In genomic region chr5:129745997-129746396, GRCh38 we compare ENCODE assay signal across 9 cellular contexts. TPM values are rescaled to one million over a fixed set of nuclear protein-coding genes. Genes with fewer than 3 reads are reported as not detected.
"Had no signal": no experiment of that assay in that cellular context is flagged by ENCODE, and none has a peak within 500 bp of the region (broad histone marks: within the 10 kb centered on the region; RNA-seq: fewer than 3 reads in every experiment).

No MANE protein-coding gene starts in this region.

- ATAC-seq: GM12878 had no signal

- H3K4me3 ChIP-seq: GM12878 had no signal

- DNase-seq: GDM1, GF-D8 had no signal

- FAIRE-seq: G401.6, GM12878, GM12891, GM12892, GM18507, GM19239 had no signal

RNA-seq across cellular contexts. Expression of gene MINAR2, which starts 1.9 kb away (rescaled TPM):
- total RNA-seq: G401, GM12878 had no signal
